ENCODE assay signal across 9 cellular contexts in the genomic region with DNA sequence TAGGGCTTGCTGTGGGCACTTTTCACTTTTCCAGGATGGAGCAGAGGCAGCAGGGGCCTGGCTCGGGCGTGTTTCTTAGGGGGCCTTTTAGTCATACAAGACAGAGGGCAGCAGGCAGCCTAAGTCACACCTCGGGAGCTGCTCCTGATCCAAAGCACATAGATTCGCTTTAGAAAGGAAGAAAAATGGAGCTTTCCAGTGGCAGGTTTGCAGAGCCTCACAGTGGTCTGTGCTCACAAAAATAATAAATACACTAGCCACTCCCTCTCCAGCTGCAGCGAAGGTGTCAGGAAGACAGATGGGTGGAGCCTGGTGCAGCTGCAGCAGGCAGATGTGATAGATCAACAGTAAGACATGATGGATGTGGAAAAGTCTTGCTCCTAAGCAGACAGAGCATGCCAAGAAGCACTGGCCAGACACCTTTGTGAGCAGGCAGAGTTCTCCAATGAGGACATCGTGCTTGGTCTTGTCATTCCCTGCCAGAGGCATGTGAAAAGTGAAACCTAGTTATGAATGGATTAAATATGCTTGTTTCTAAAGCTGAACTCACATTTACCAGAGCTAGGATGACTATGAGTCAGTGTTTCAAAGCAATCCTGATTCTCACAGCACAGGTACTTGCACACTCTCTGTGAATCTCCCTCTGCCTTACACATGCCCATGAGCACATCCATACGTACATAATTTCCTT.
DNase-seq lines count a peak whose midpoint lies in the region; ATAC-seq and TF ChIP-seq lines count a peak whose summit lies in the region.
"Had no signal": no experiment of that assay in that cellular context is flagged by ENCODE, and none has a peak within 500 bp of the region (broad histone marks: within the 10 kb centered on the region; RNA-seq: fewer than 3 reads in every experiment).

No MANE protein-coding gene starts in this region.

- peak; percentile 23 for DNase-seq in AG10803 (ENCODE audit: low read depth)
- DNase-seq in activated naive CD4-positive, alpha-beta T cell treated with anti-CD3 and anti-CD28 coated beads for 36 hours, result peak; percentile 77
- peak; percentile 37 to 40 for DNase-seq in lung microvascular endothelial cell (ENCODE audit: low read depth in 2 of 2)
- DNase-seq in A673 (ENCODE audit: low spot score), result no peak
- no peak for DNase-seq in DMS53 treated with DMSO at 0.1 percent for 48 hours (lab: John Stamatoyannopoulos, UW; ENCODE audit: unreplicated experiment)
- no peak for DNase-seq in NCI-H748 (lab: John Stamatoyannopoulos, UW; ENCODE audit: unreplicated experiment)
- DNase-seq in prostate gland (ENCODE audit: low spot score), result no peak

- peaks cover 8% of the 10 kb centered on the region for H3K4me1 ChIP-seq in A673 (ENCODE audit: insufficient read depth, low read length, poor library complexity, severe bottlenecking)
- H3K4me1 ChIP-seq in prostate gland (replicated peaks), result no peaks in the 10 kb centered on the region

- H3K4me3 Mint-ChIP-seq in activated naive CD4-positive, alpha-beta T cell treated with anti-CD3 and anti-CD28 coated beads for 36 hours, result peak overlapping the region; percentile 64

- H3K9me3 ChIP-seq in A673 (ENCODE audit: low read depth, low read length, poor library complexity, severe bottlenecking) (no peaks in the 10 kb centered on the region), prostate gland (no peaks in the 10 kb centered on the region)
- H3K9me3 ChIP-seq: neutrophil had no signal

- intact Hi-C loops in activated naive CD4-positive, alpha-beta T cell treated with anti-CD3 and anti-CD28 coated beads for 36 hours (cut with micrococcal nuclease), result loop anchor here (1.0 to 10.0 kb wide), 10 partner anchors 8 to 1670 kb away; a partner anchor contains a TSS
- intact Hi-C loops in A673 (cut with micrococcal nuclease; ENCODE audit: unreplicated experiment), result no loop called here
- intact Hi-C loops in prostate gland (cut with DNase I), result no loop called here

- H3K36me3 ChIP-seq in A673 (ENCODE audit: insufficient read depth, low read length, poor library complexity, severe bottlenecking), result no peaks in the 10 kb centered on the region
- H3K36me3 ChIP-seq in prostate gland, result no peaks in the 10 kb centered on the region
- H3K36me3 ChIP-seq: neutrophil had no signal

- H3K27ac ChIP-seq in A673 (ENCODE audit: low read depth, low read length, poor library complexity, severe bottlenecking) (no peak overlapping the region), prostate gland (no peak overlapping the region)
- H3K27ac ChIP-seq: neutrophil had no signal

- H3K9me3 Mint-ChIP-seq in activated naive CD4-positive, alpha-beta T cell treated with anti-CD3 and anti-CD28 coated beads for 36 hours, result no peaks in the 10 kb centered on the region

- H3K4me3 ChIP-seq in AG10803 (ENCODE audit: low read length) (peak overlapping the region; percentile 43), A673 (ENCODE audit: low read depth, low read length, poor library complexity, severe bottlenecking) (no peak overlapping the region), prostate gland (no peak overlapping the region)

- H3K27ac Mint-ChIP-seq in activated naive CD4-positive, alpha-beta T cell treated with anti-CD3 and anti-CD28 coated beads for 36 hours, result peak overlapping the region; percentile 91

- TF ChIP-seq POLR2A in prostate gland (IDR thresholded peaks at IDR 0.05), result no peak

- peaks cover 2% of the 10 kb centered on the region for H3K36me3 Mint-ChIP-seq in activated naive CD4-positive, alpha-beta T cell treated with anti-CD3 and anti-CD28 coated beads for 36 hours (ENCODE audit: low read depth)

- TF ChIP-seq CTCF in AG10803 (conservative IDR thresholded peaks at IDR 0.05; ENCODE audit: low read length) (no peak), A673 (conservative IDR thresholded peaks at IDR 0.05; ENCODE audit: low read depth, low read length) (no peak), prostate gland (IDR thresholded peaks at IDR 0.05) (no peak)

- no TSS peak for BruUV-seq in A673 (replicated peaks; lab: Mats Ljungman, UMichigan)

- H3K27me3 ChIP-seq in A673 (replicated peaks; ENCODE audit: insufficient read depth, low read depth, low read length, poor library complexity) (no peaks in the 10 kb centered on the region), prostate gland (replicated peaks; ENCODE audit: insufficient read depth) (no peaks in the 10 kb centered on the region)

- POLR2A ChIA-PET in A673 (lab: Charles Lee; ENCODE audit: low non-redundant PET), result no interaction called here

- WGBS in prostate gland, result 43% methylated on average over 7 of the region's 7 CpGs

- no peaks in the 10 kb centered on the region for H3K27me3 Mint-ChIP-seq in activated naive CD4-positive, alpha-beta T cell treated with anti-CD3 and anti-CD28 coated beads for 36 hours (ENCODE audit: low read depth)

- ATAC-seq in HG02759 (IDR thresholded peaks at IDR 0.05; ENCODE audit: unreplicated experiment), result peak; percentile 46

- H3K4me1 Mint-ChIP-seq in activated naive CD4-positive, alpha-beta T cell treated with anti-CD3 and anti-CD28 coated beads for 36 hours (ENCODE audit: low read depth), result peaks cover 57% of the 10 kb centered on the region

- CTCF ChIA-PET in activated naive CD4-positive, alpha-beta T cell treated with anti-CD3 and anti-CD28 coated beads for 36 hours (lab: Charles Lee), result interaction anchor here (0.6 to 2.6 kb wide), 9 partner anchors 9 to 642 kb away, joined by 3 to 19 read pairs (median 6); no protein-coding TSS in a partner anchor
- CTCF ChIA-PET in A673 (lab: Charles Lee), result no interaction called here

Comparison
In these comparisons a context has a peak if more than half of its experiments do, and no peak if none do; other contexts are left out.
1. DNase-seq: peak in AG10803 (single experiment), activated naive CD4-positive, alpha-beta T cell treated with anti-CD3 and anti-CD28 coated beads for 36 hours (single experiment) and lung microvascular endothelial cell (2 of 2); none in A673 (single experiment), DMS53 treated with DMSO at 0.1 percent for 48 hours (single experiment), NCI-H748 (single experiment) and prostate gland (single experiment).